ENCODE assay signal across 8 cellular contexts in genomic region chr17:49180303-49180702, GRCh38. TPM values are rescaled to one million over a fixed set of nuclear protein-coding genes. Genes with fewer than 3 reads are reported as not detected.
DNase-seq lines count a peak whose midpoint lies in the region; ATAC-seq, FAIRE-seq and TF ChIP-seq lines count a peak whose summit lies in the region.

No MANE protein-coding gene starts in this region.

- H3K27ac Mint-ChIP-seq in activated CD4-positive, alpha-beta T cell treated with anti-CD3 and anti-CD28 coated beads for 36 hours: no peak overlapping the region

- H3K36me3 Mint-ChIP-seq in activated CD4-positive, alpha-beta T cell treated with anti-CD3 and anti-CD28 coated beads for 36 hours (ENCODE audit: low read depth): peaks cover 4% of the 10 kb centered on the region

- no peaks in the 10 kb centered on the region for H3K79me2 ChIP-seq in HepG2 (ENCODE audit: insufficient read depth, low read length)

- no peaks in the 10 kb centered on the region for H3K27me3 ChIP-seq in HepG2 (ENCODE audit: control insufficient read depth in 1 of 2, insufficient read depth in 2 of 2, low read length in 2 of 2)

- H2AFZ ChIP-seq in HepG2 (ENCODE audit: low read length): no peak overlapping the region

- no peak overlapping the region for H3K27ac ChIP-seq in HepG2 (ENCODE audit: extremely low read length, insufficient read depth, low read length)

- WGBS in HepG2 (ENCODE audit: low lambda C conversion rate): 9% methylated on average over 5 of the region's 5 CpGs

- intact Hi-C loops in activated CD4-positive, alpha-beta T cell treated with anti-CD3 and anti-CD28 coated beads for 36 hours (cut with DNase I, micrococcal nuclease): loop anchor here (1.0 to 2.0 kb wide), 4 partner anchors 47 to 214 kb away; no protein-coding TSS in a partner anchor
- intact Hi-C loops in HepG2 (cut with micrococcal nuclease; ENCODE audit: unreplicated experiment): loop anchor here (1.0 to 2.0 kb wide), 2 partner anchors 46 to 110 kb away; no protein-coding TSS in a partner anchor

- CTCF ChIA-PET in activated CD4-positive, alpha-beta T cell treated with anti-CD3 and anti-CD28 coated beads for 36 hours (lab: Charles Lee): interaction anchor here (0.5 to 4.6 kb wide), 27 partner anchors 9 to 584 kb away, joined by 3 to 58 read pairs (median 4); partner anchors contain the start of gene PHOSPHO1
- CTCF ChIA-PET in HepG2 (lab: Yijun Ruan, JAX; ENCODE audit: low intra/inter-chr PET ratio, low total read pairs): interaction anchor here (0.9 to 3.0 kb wide), 2 partner anchors 47 to 148 kb away, joined by 3 to 21 read pairs; no protein-coding TSS in a partner anchor

- H3K4me3 ChIP-seq in HepG2 (replicated peaks in 1 of 3; ENCODE audit: insufficient read depth in 1 of 3, low read depth in 2 of 3, low read length in 3 of 3): no peak overlapping the region

- H3K27me3 Mint-ChIP-seq in activated CD4-positive, alpha-beta T cell treated with anti-CD3 and anti-CD28 coated beads for 36 hours: peaks cover 1% of the 10 kb centered on the region

- H3K4me1 Mint-ChIP-seq in activated CD4-positive, alpha-beta T cell treated with anti-CD3 and anti-CD28 coated beads for 36 hours: peaks cover 4% of the 10 kb centered on the region

- peaks cover 13% of the 10 kb centered on the region for H3K9me3 Mint-ChIP-seq in activated CD4-positive, alpha-beta T cell treated with anti-CD3 and anti-CD28 coated beads for 36 hours (ENCODE audit: low read depth)

- peak; percentile 58 for ATAC-seq in activated CD4-positive, alpha-beta T cell treated with anti-CD3 and anti-CD28 coated beads for 36 hours
- ATAC-seq in HepG2 (peak; percentile 70), GM18867 (IDR thresholded peaks at IDR 0.05; ENCODE audit: unreplicated experiment) (no peak)

- TF ChIP-seq RAD21 in HepG2 (CRISPR knock-in tag; IDR thresholded peaks at IDR 0.05): peak; percentile 56; the same call in 1 of the 2 replicates

- H4K20me1 ChIP-seq in HepG2 (ENCODE audit: insufficient read depth, low read length): no peaks in the 10 kb centered on the region

- no TSS peak for BruUV-seq in HepG2 (replicated peaks; lab: Mats Ljungman, UMichigan)

- H3K9me3 ChIP-seq in HepG2 (ENCODE audit: low read length): peaks cover 30% of the 10 kb centered on the region

- TF ChIP-seq CTCF in HepG2 (CRISPR knock-in tag; IDR thresholded peaks at IDR 0.05): peak; percentile 74

- POLR2A ChIA-PET in activated CD4-positive, alpha-beta T cell treated with anti-CD3 and anti-CD28 coated beads for 36 hours (lab: Charles Lee): no interaction called here
- POLR2A ChIA-PET in HepG2 (lab: Yijun Ruan, JAX): interaction anchor here (1.3 kb wide), 1 partner anchor 111 kb away, joined by 3 read pairs; no protein-coding TSS in a partner anchor

- no peak overlapping the region for H3K4me3 Mint-ChIP-seq in activated CD4-positive, alpha-beta T cell treated with anti-CD3 and anti-CD28 coated beads for 36 hours

- TF ChIP-seq POLR2A in HepG2 (IDR thresholded peaks at IDR 0.05; ENCODE audit: insufficient read depth in 1 of 2, low read depth in 2 of 2, low read length in 2 of 2): no peak

- in situ Hi-C loops in HepG2 (cut with HindIII; ENCODE audit: extremely low pct_ligation_motif_present, low pct_unique_long_range_greater_than_20kb): loop anchor here (5.0 kb wide), 1 partner anchor 47 kb away; no protein-coding TSS in a partner anchor

- no peak overlapping the region for H3K9ac ChIP-seq in HepG2 (ENCODE audit: insufficient read depth, low read depth, low read length)

- no peaks in the 10 kb centered on the region for H3K4me1 ChIP-seq in HepG2 (ENCODE audit: insufficient read depth, low read length)

- 0 out of 2 replicates have a peak overlapping the region, but pooled peaks have one; percentile 5 for H3K4me2 ChIP-seq in HepG2 (ENCODE audit: low read depth, low read length)

- no peaks in the 10 kb centered on the region for H3K36me3 ChIP-seq in HepG2 (replicated peaks in 1 of 2; ENCODE audit: control insufficient read depth in 1 of 2, insufficient read depth in 2 of 2, low read length in 2 of 2)

- no peak for TF ChIP-seq EP300 in HepG2 (IDR thresholded peaks at IDR 0.05; ENCODE audit: low read depth in 2 of 2, low read length in 2 of 2)
- no peak for TF ChIP-seq EP300 in HepG2 (CRISPR knock-in tag; IDR thresholded peaks at IDR 0.05; ENCODE audit: borderline replicate concordance)

- DNase-seq in DMS 273 (lab: John Stamatoyannopoulos, UW; ENCODE audit: unreplicated experiment) (peak; percentile 82), DMS 273 treated with DMSO at 0.1 percent for 48 hours (lab: John Stamatoyannopoulos, UW) (no peak), NCI-H1694 (lab: John Stamatoyannopoulos, UW) (peak; percentile 55), cerebellar cortex (ENCODE audit: low spot score) (peak; percentile 49), HepG2 (ENCODE audit: low spot score) (peak; percentile 65)
- DNase-seq in activated CD4-positive, alpha-beta T cell treated with anti-CD3 and anti-CD28 coated beads for 36 hours: peak; percentile 80
- DNase-seq in stimulated activated CD4-positive, alpha-beta T cell treated with anti-CD3 and anti-CD28 coated beads, TNF-alpha, amount 100 ng/mL, for 48 hours (ENCODE audit: low read depth in 3 of 3): peak; percentile 16 to 43 (median 41)

- FAIRE-seq in HepG2 (lab: Jason Lieb, UNC): peak; percentile 30

RNA-seq across cellular contexts. Expression of gene GNGT2, which starts 30.1 kb away (rescaled TPM):
- 10 to 100 TPM; 27.3 to 27.7 TPM for total RNA-seq in activated CD4-positive, alpha-beta T cell treated with anti-CD3 and anti-CD28 coated beads for 36 hours
- total RNA-seq in HepG2 (2016; rRNA removed; fragmentation: Illumina TruSeq; extraction: Trizol): not detected in 2 replicates
- total RNA-seq in HepG2 (2016; cell fraction: cytosol; rRNA removed; fragmentation: Illumina TruSeq; extraction: Trizol; ENCODE audit: low read depth): not detected in 2 replicates
- total RNA-seq in HepG2 (2016; cell fraction: insoluble cytoplasmic fraction; rRNA removed; fragmentation: Illumina TruSeq; extraction: Trizol): not detected in 2 replicates
- not detected in 2 replicates for total RNA-seq in HepG2 (2016; cell fraction: membrane; rRNA removed; fragmentation: Illumina TruSeq; extraction: Trizol)
- total RNA-seq in HepG2 (2016; cell fraction: nucleus; rRNA removed; fragmentation: Illumina TruSeq; extraction: Trizol): not detected in 2 replicates
- polyA plus RNA-seq in HepG2 (2011; rRNA removed): not detected in 2 replicates
- polyA plus RNA-seq in HepG2 (2011; cell fraction: cytosol; rRNA removed): not detected in 2 replicates
- not detected in 2 replicates for polyA plus RNA-seq in HepG2 (2011; cell fraction: nucleus; rRNA removed)
- not detected in 2 replicates for polyA plus RNA-seq in HepG2 (2012)
- not detected in 2 replicates for polyA plus RNA-seq in HepG2 (2016; cell fraction: cytosol; fragmentation: Illumina TruSeq; extraction: Trizol; ENCODE audit: low read depth)
- polyA plus RNA-seq in HepG2 (2016; cell fraction: insoluble cytoplasmic fraction; fragmentation: Illumina TruSeq; extraction: Trizol; ENCODE audit: low read depth): not detected in 2 replicates
- polyA plus RNA-seq in HepG2 (2016; cell fraction: membrane; fragmentation: Illumina TruSeq; extraction: Trizol; ENCODE audit: low read depth): not detected in 2 replicates
- polyA plus RNA-seq in HepG2 (2016; cell fraction: nucleus; fragmentation: Illumina TruSeq; extraction: Trizol; ENCODE audit: insufficient read depth, low read depth): not detected in 2 replicates
- not detected in 2 replicates for polyA minus RNA-seq in HepG2 (2011; rRNA and poly(A)+ RNA removed; ENCODE audit: low replicate concordance)
- not detected in 2 replicates for polyA minus RNA-seq in HepG2 (2011; cell fraction: cytosol; rRNA and poly(A)+ RNA removed)
- not detected in 2 replicates for polyA minus RNA-seq in HepG2 (2011; cell fraction: nucleus; rRNA and poly(A)+ RNA removed)

RNA-seq across cellular contexts. Expression of gene ABI3, which starts 30.2 kb away (rescaled TPM):
- total RNA-seq in activated CD4-positive, alpha-beta T cell treated with anti-CD3 and anti-CD28 coated beads for 36 hours: 10 to 100 TPM; 27.8 to 31.1 TPM
- not detected in 2 replicates for total RNA-seq in HepG2 (2016; rRNA removed; fragmentation: Illumina TruSeq; extraction: Trizol)
- total RNA-seq in HepG2 (2016; cell fraction: cytosol; rRNA removed; fragmentation: Illumina TruSeq; extraction: Trizol; ENCODE audit: low read depth): not detected in 2 replicates
- total RNA-seq in HepG2 (2016; cell fraction: insoluble cytoplasmic fraction; rRNA removed; fragmentation: Illumina TruSeq; extraction: Trizol): not detected in 2 replicates
- not detected in 2 replicates for total RNA-seq in HepG2 (2016; cell fraction: membrane; rRNA removed; fragmentation: Illumina TruSeq; extraction: Trizol)
- total RNA-seq in HepG2 (2016; cell fraction: nucleus; rRNA removed; fragmentation: Illumina TruSeq; extraction: Trizol): not detected in 2 replicates
- polyA plus RNA-seq in HepG2 (2011; rRNA removed): not detected in 2 replicates
- 0.04 TPM in 1 of 2 replicates, not detected in the other for polyA plus RNA-seq in HepG2 (2011; cell fraction: cytosol; rRNA removed)
- polyA plus RNA-seq in HepG2 (2011; cell fraction: nucleus; rRNA removed): not detected in 2 replicates
- not detected in 2 replicates for polyA plus RNA-seq in HepG2 (2012)
- polyA plus RNA-seq in HepG2 (2016; cell fraction: cytosol; fragmentation: Illumina TruSeq; extraction: Trizol; ENCODE audit: low read depth): not detected in 2 replicates
- polyA plus RNA-seq in HepG2 (2016; cell fraction: insoluble cytoplasmic fraction; fragmentation: Illumina TruSeq; extraction: Trizol; ENCODE audit: low read depth): not detected in 2 replicates
- polyA plus RNA-seq in HepG2 (2016; cell fraction: membrane; fragmentation: Illumina TruSeq; extraction: Trizol; ENCODE audit: low read depth): not detected in 2 replicates
- not detected in 2 replicates for polyA plus RNA-seq in HepG2 (2016; cell fraction: nucleus; fragmentation: Illumina TruSeq; extraction: Trizol; ENCODE audit: insufficient read depth, low read depth)
- polyA minus RNA-seq in HepG2 (2011; rRNA and poly(A)+ RNA removed; ENCODE audit: low replicate concordance): not detected in 2 replicates
- polyA minus RNA-seq in HepG2 (2011; cell fraction: cytosol; rRNA and poly(A)+ RNA removed): not detected in 2 replicates
- not detected in 2 replicates for polyA minus RNA-seq in HepG2 (2011; cell fraction: nucleus; rRNA and poly(A)+ RNA removed)

RNA-seq across cellular contexts. Expression of gene B4GALNT2, which starts 47.7 kb away (rescaled TPM):
- under 1 TPM in 1 of 2 experiments, not detected in 1; 0.02 TPM for total RNA-seq in activated CD4-positive, alpha-beta T cell treated with anti-CD3 and anti-CD28 coated beads for 36 hours
- total RNA-seq in HepG2 (2016; rRNA removed; fragmentation: Illumina TruSeq; extraction: Trizol): not detected in 2 replicates
- total RNA-seq in HepG2 (2016; cell fraction: cytosol; rRNA removed; fragmentation: Illumina TruSeq; extraction: Trizol; ENCODE audit: low read depth): not detected in 2 replicates
- total RNA-seq in HepG2 (2016; cell fraction: insoluble cytoplasmic fraction; rRNA removed; fragmentation: Illumina TruSeq; extraction: Trizol): not detected in 2 replicates
- not detected in 2 replicates for total RNA-seq in HepG2 (2016; cell fraction: membrane; rRNA removed; fragmentation: Illumina TruSeq; extraction: Trizol)
- total RNA-seq in HepG2 (2016; cell fraction: nucleus; rRNA removed; fragmentation: Illumina TruSeq; extraction: Trizol): 0.03 and 0.06 TPM in 2 replicates
- 0.13 TPM in 1 of 2 replicates, not detected in the other for polyA plus RNA-seq in HepG2 (2011; rRNA removed)
- 0.01 and 0.03 TPM in 2 replicates for polyA plus RNA-seq in HepG2 (2011; cell fraction: cytosol; rRNA removed)
- not detected in 2 replicates for polyA plus RNA-seq in HepG2 (2011; cell fraction: nucleus; rRNA removed)
- polyA plus RNA-seq in HepG2 (2012): not detected in 2 replicates
- polyA plus RNA-seq in HepG2 (2016; cell fraction: cytosol; fragmentation: Illumina TruSeq; extraction: Trizol; ENCODE audit: low read depth): not detected in 2 replicates
- not detected in 2 replicates for polyA plus RNA-seq in HepG2 (2016; cell fraction: insoluble cytoplasmic fraction; fragmentation: Illumina TruSeq; extraction: Trizol; ENCODE audit: low read depth)
- polyA plus RNA-seq in HepG2 (2016; cell fraction: membrane; fragmentation: Illumina TruSeq; extraction: Trizol; ENCODE audit: low read depth): 0.01 TPM in 1 of 2 replicates, not detected in the other
- polyA plus RNA-seq in HepG2 (2016; cell fraction: nucleus; fragmentation: Illumina TruSeq; extraction: Trizol; ENCODE audit: insufficient read depth, low read depth): not detected in 2 replicates
- not detected in 2 replicates for polyA minus RNA-seq in HepG2 (2011; rRNA and poly(A)+ RNA removed; ENCODE audit: low replicate concordance)
- not detected in 2 replicates for polyA minus RNA-seq in HepG2 (2011; cell fraction: cytosol; rRNA and poly(A)+ RNA removed)
- under 0.01 and 0.13 TPM in 2 replicates for polyA minus RNA-seq in HepG2 (2011; cell fraction: nucleus; rRNA and poly(A)+ RNA removed)

RNA-seq across cellular contexts. Expression of gene PHOSPHO1, which starts 50.3 kb away (rescaled TPM):
- total RNA-seq in activated CD4-positive, alpha-beta T cell treated with anti-CD3 and anti-CD28 coated beads for 36 hours: not detected
- total RNA-seq in HepG2 (2016; rRNA removed; fragmentation: Illumina TruSeq; extraction: Trizol): not detected in 2 replicates
- not detected in 2 replicates for total RNA-seq in HepG2 (2016; cell fraction: cytosol; rRNA removed; fragmentation: Illumina TruSeq; extraction: Trizol; ENCODE audit: low read depth)
- total RNA-seq in HepG2 (2016; cell fraction: insoluble cytoplasmic fraction; rRNA removed; fragmentation: Illumina TruSeq; extraction: Trizol): not detected in 2 replicates
- not detected in 2 replicates for total RNA-seq in HepG2 (2016; cell fraction: membrane; rRNA removed; fragmentation: Illumina TruSeq; extraction: Trizol)
- not detected in 2 replicates for total RNA-seq in HepG2 (2016; cell fraction: nucleus; rRNA removed; fragmentation: Illumina TruSeq; extraction: Trizol)
- not detected in 2 replicates for polyA plus RNA-seq in HepG2 (2011; rRNA removed)
- not detected in 2 replicates for polyA plus RNA-seq in HepG2 (2011; cell fraction: cytosol; rRNA removed)
- polyA plus RNA-seq in HepG2 (2011; cell fraction: nucleus; rRNA removed): not detected in 2 replicates
- not detected in 2 replicates for polyA plus RNA-seq in HepG2 (2012)
- not detected in 2 replicates for polyA plus RNA-seq in HepG2 (2016; cell fraction: cytosol; fragmentation: Illumina TruSeq; extraction: Trizol; ENCODE audit: low read depth)
- polyA plus RNA-seq in HepG2 (2016; cell fraction: insoluble cytoplasmic fraction; fragmentation: Illumina TruSeq; extraction: Trizol; ENCODE audit: low read depth): not detected in 2 replicates
- polyA plus RNA-seq in HepG2 (2016; cell fraction: membrane; fragmentation: Illumina TruSeq; extraction: Trizol; ENCODE audit: low read depth): 0.16 TPM in 1 of 2 replicates, not detected in the other
- polyA plus RNA-seq in HepG2 (2016; cell fraction: nucleus; fragmentation: Illumina TruSeq; extraction: Trizol; ENCODE audit: insufficient read depth, low read depth): not detected in 2 replicates
- polyA minus RNA-seq in HepG2 (2011; rRNA and poly(A)+ RNA removed; ENCODE audit: low replicate concordance): 0.72 TPM in 1 of 2 replicates, not detected in the other
- polyA minus RNA-seq in HepG2 (2011; cell fraction: cytosol; rRNA and poly(A)+ RNA removed): not detected in 2 replicates
- not detected in 2 replicates for polyA minus RNA-seq in HepG2 (2011; cell fraction: nucleus; rRNA and poly(A)+ RNA removed)

Comparison
In these comparisons a context has a peak if more than half of its experiments do, and no peak if none do; other contexts are left out.
1. RNA of gene GNGT2, which starts 30.1 kb away (total RNA-seq): 27.3 to 27.7 TPM in activated CD4-positive, alpha-beta T cell treated with anti-CD3 and anti-CD28 coated beads for 36 hours; not detected in HepG2; every median in the first group is over 10 times any median in the second.
2. RNA of gene ABI3, which starts 30.2 kb away (total RNA-seq): 27.8 to 31.1 TPM in activated CD4-positive, alpha-beta T cell treated with anti-CD3 and anti-CD28 coated beads for 36 hours; not detected in HepG2; every median in the first group is over 10 times any median in the second.